In genomic region chr7:47762746-47763062, GRCh38 we compare ENCODE assay signal across 1 cellular context.
TF ChIP-seq lines count a peak whose summit lies in the region.

No MANE protein-coding gene starts in this region.

TF ChIP-seq in IMR-90, 13 proteins besides CTCF, POLR2A, EP300 and RAD21 (continued from another document):
- TF ChIP-seq CEBPB (IDR thresholded peaks at IDR 0.05; ENCODE audit: low read depth, low read length) (no peak), FOS (IDR thresholded peaks at IDR 0.05; ENCODE audit: low read depth, low read length) (no peak), RCOR1 (IDR thresholded peaks at IDR 0.05; ENCODE audit: insufficient replicate concordance, low read length) (no peak), SMC3 (IDR thresholded peaks at IDR 0.05; ENCODE audit: low read depth, low read length) (no peak), MAFK (IDR thresholded peaks at IDR 0.05; ENCODE audit: low read depth, low read length) (no peak), RFX5 (IDR thresholded peaks at IDR 0.05; ENCODE audit: low read depth, low read length) (no peak), NFE2L2 (IDR thresholded peaks at IDR 0.05; ENCODE audit: low read depth, low read length) (no peak), CHD1 (IDR thresholded peaks at IDR 0.05; ENCODE audit: low read depth, low read length) (no peak), ELK1 (IDR thresholded peaks at IDR 0.05; ENCODE audit: borderline replicate concordance, low read depth, low read length) (no peak), BHLHE40 (IDR thresholded peaks at IDR 0.05; ENCODE audit: low read depth, low read length) (no peak)
